In genomic region chr4:120327276-120327675, GRCh38 we compare ENCODE assay signal across 25 cellular contexts.
DNase-seq lines count a peak whose midpoint lies in the region; ATAC-seq and TF ChIP-seq lines count a peak whose summit lies in the region.
"Had no signal": no experiment of that assay in that cellular context is flagged by ENCODE, and none has a peak within 500 bp of the region (broad histone marks: within the 10 kb centered on the region; RNA-seq: fewer than 3 reads in every experiment).

No MANE protein-coding gene starts in this region.

- no peaks in the 10 kb centered on the region for H3K9me3 Mint-ChIP-seq in nephron progenitor cell
- H3K9me3 Mint-ChIP-seq: CD8-positive, alpha-beta memory T cell had no signal

- intact Hi-C loops in left cardiac atrium (cut with DNase I) = no loop called here

- H3K27ac Mint-ChIP-seq in nephron progenitor cell = peak overlapping the region; percentile 2
- H3K27ac Mint-ChIP-seq: B cell had no signal

- no peak for TF ChIP-seq POLR2A in Peyer's patch (IDR thresholded peaks at IDR 0.05)

- H3K4me1 ChIP-seq in NT2/D1 (ENCODE audit: insufficient read depth, insufficient read length) (no peaks in the 10 kb centered on the region), Peyer's patch (no peaks in the 10 kb centered on the region)
- H3K4me1 ChIP-seq: HAP-1 had no signal

- peaks cover 13% of the 10 kb centered on the region for H3K4me1 Mint-ChIP-seq in nephron progenitor cell
- H3K4me1 Mint-ChIP-seq: B cell; CD8-positive, alpha-beta memory T cell had no signal

- no peaks in the 10 kb centered on the region for H3K36me3 Mint-ChIP-seq in nephron progenitor cell (ENCODE audit: low read depth)
- H3K36me3 Mint-ChIP-seq: CD8-positive, alpha-beta memory T cell had no signal

- no peak overlapping the region for H3K9ac ChIP-seq in NT2/D1 (ENCODE audit: insufficient read length, low read depth)

- H3K36me3 ChIP-seq in NT2/D1 (ENCODE audit: insufficient read depth, insufficient read length, low read length) (no peaks in the 10 kb centered on the region), Peyer's patch (no peaks in the 10 kb centered on the region)
- H3K36me3 ChIP-seq: HAP-1 had no signal

- ATAC-seq in left cardiac atrium = no peak

- H3K27me3 ChIP-seq in NT2/D1 (ENCODE audit: insufficient read depth, insufficient read length) (no peaks in the 10 kb centered on the region), Peyer's patch (no peaks in the 10 kb centered on the region)

- no peak for TF ChIP-seq CTCF in nephron progenitor cell (IDR thresholded peaks at IDR 0.05)
- no peak for TF ChIP-seq CTCF in Peyer's patch (IDR thresholded peaks at IDR 0.05)

- H3K4me3 Mint-ChIP-seq in nephron progenitor cell = peak overlapping the region; percentile 6
- H3K4me3 Mint-ChIP-seq: B cell; CD8-positive, alpha-beta memory T cell had no signal

- H3K9me3 ChIP-seq in NT2/D1 (ENCODE audit: insufficient read depth, low read length) (no peaks in the 10 kb centered on the region), Peyer's patch (no peaks in the 10 kb centered on the region)
- H3K9me3 ChIP-seq: HAP-1 had no signal

- H3K4me3 ChIP-seq in NT2/D1 (ENCODE audit: insufficient read length, low read depth) = no peak overlapping the region
- no peak overlapping the region for H3K4me3 ChIP-seq in Peyer's patch
- H3K4me3 ChIP-seq: HAP-1, PC-9 had no signal

- no peak overlapping the region for H3K27ac ChIP-seq in Peyer's patch
- H3K27ac ChIP-seq: 22Rv1, C4-2B, PC-9, RWPE1 had no signal

- H3K27me3 Mint-ChIP-seq in nephron progenitor cell (ENCODE audit: low read depth, poor library complexity) = peaks cover 3% of the 10 kb centered on the region
- H3K27me3 Mint-ChIP-seq: B cell had no signal

- DNase-seq in ELF-1 (ENCODE audit: low read depth, low spot score) (peak; percentile 8), NT2/D1 (ENCODE audit: low read depth, low spot score) (peak; percentile 27), iPS DF 4.7 (ENCODE audit: extremely low read depth, low spot score) (peak; percentile 33), nephron progenitor cell (no peak), left cardiac atrium (no peak), NCI-H748 (lab: John Stamatoyannopoulos, UW; ENCODE audit: unreplicated experiment) (no peak), Peyer's patch (no peak), CD1c-positive myeloid dendritic cell (ENCODE audit: extremely low spot score) (no peak)
- DNase-seq: CD8-positive, alpha-beta memory T cell; DMS79 treated with DMSO at 0.1 percent for 48 hours; IMR-90; KG1; MM.1S; NCI-H2029; NCI-H446; NCI-H524 treated with DMSO at 0.1 percent for 48 hours; NCI-H82; NK-92 treated with Interleukin-12 subunit alpha and Interleukin-12 subunit beta, amount 100 ng/mL, for 24 hours; PC-9; SHP77 had no signal

Comparison
In these comparisons a context has a peak if more than half of its experiments do, and no peak if none do; other contexts are left out.
1. DNase-seq: peak in ELF-1 (single experiment), NT2/D1 (single experiment) and iPS DF 4.7 (single experiment); none in nephron progenitor cell (single experiment), left cardiac atrium (single experiment), NCI-H748 (single experiment), Peyer's patch (0 of 3) and CD1c-positive myeloid dendritic cell (single experiment).